Comparison of ENCODE assay signal across 8 cellular contexts in the genomic region with DNA sequence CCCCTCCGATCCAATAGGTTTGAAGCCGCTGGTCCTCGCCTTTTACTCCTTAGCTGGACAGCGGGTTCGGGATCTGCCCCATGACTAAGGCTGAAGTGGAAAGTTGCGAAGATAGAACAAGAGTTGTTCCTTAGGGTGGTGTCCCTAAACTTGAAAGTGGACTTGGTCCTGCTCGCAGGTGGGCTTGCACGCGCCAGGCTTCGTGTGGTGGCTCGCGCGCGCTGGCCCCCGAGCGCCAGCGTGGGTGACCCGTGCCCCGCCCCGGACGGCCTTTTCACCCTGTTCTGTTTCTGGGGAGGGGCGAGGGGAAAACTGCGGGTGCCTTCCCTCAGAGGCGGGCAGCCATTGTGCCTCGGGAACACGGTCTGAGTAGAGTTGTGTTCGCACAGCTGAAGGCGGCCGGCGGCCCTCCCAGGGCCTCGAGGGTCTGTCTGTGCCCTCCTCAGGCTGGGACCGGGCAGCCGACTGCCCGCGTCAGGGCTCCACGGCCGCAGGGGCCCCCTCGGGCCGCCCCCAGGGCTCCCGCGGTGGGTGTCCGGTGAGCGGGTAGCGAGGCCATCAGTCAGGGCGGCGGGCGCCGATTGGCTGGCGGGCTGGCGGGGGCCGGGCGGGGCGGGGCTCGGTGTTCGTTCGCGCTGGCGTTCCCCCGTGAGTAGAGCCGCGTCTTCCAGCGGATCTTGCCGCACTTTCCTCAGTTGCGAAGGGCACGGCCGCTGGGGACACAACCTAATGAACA. TPM values are rescaled to one million over a fixed set of nuclear protein-coding genes. Genes with fewer than 3 reads are reported as not detected.
A peak's percentile ranks its signal among the peaks of the same experiment; 100 is the strongest.
DNase-seq lines count a peak whose midpoint lies in the region; ATAC-seq and TF ChIP-seq lines count a peak whose summit lies in the region.

No MANE protein-coding gene starts in this region.

- CTCF ChIA-PET in SK-N-SH (lab: Yijun Ruan, JAX) = no interaction called here

- no peaks in the 10 kb centered on the region for H3K36me3 Mint-ChIP-seq in activated naive CD8-positive, alpha-beta T cell
- H3K36me3 Mint-ChIP-seq in glutamatergic neuron (ENCODE audit: unreplicated experiment) = no peaks in the 10 kb centered on the region

- no peak overlapping the region for H3K27ac ChIP-seq in DOHH2 (ENCODE audit: low read depth, low read length)
- H3K27ac ChIP-seq in KOPT-K1 (ENCODE audit: low read depth, low read length, poor library complexity, severe bottlenecking) = peak overlapping the region; percentile 75
- peak overlapping the region; percentile 63 to 64 for H3K27ac ChIP-seq in SK-N-SH (ENCODE audit: low read depth in 2 of 2, low read length in 1 of 2)
- peak overlapping the region; percentile 88 for H3K27ac ChIP-seq in osteoblast (ENCODE audit: low read depth, low read length)
- H3K27ac ChIP-seq in testis = peak overlapping the region; percentile 93 to 98

- POLR2A ChIA-PET in SK-N-SH (lab: Yijun Ruan, JAX) = no interaction called here

- TF ChIP-seq EP300 in SK-N-SH (IDR thresholded peaks at IDR 0.05; ENCODE audit: borderline replicate concordance in 1 of 2, low read depth in 1 of 2, low read length in 1 of 2) = no peak

- no peaks in the 10 kb centered on the region for H3K27me3 ChIP-seq in DOHH2 (ENCODE audit: control insufficient read depth, low read length)
- no peaks in the 10 kb centered on the region for H3K27me3 ChIP-seq in SK-N-SH (ENCODE audit: insufficient read depth)
- H3K27me3 ChIP-seq in osteoblast (ENCODE audit: insufficient read depth, low read length) = no peaks in the 10 kb centered on the region
- H3K27me3 ChIP-seq in testis = no peaks in the 10 kb centered on the region

- TF ChIP-seq RAD21 in SK-N-SH (IDR thresholded peaks at IDR 0.05; ENCODE audit: low read length) = no peak

- peak overlapping the region; percentile 67 for H3K9ac ChIP-seq in SK-N-SH

- peaks cover 73% of the 10 kb centered on the region for H3K4me1 Mint-ChIP-seq in activated naive CD8-positive, alpha-beta T cell (ENCODE audit: low read depth)
- H3K4me1 Mint-ChIP-seq in glutamatergic neuron (ENCODE audit: low read depth, unreplicated experiment) = peaks cover 34% of the 10 kb centered on the region

- H4K20me1 ChIP-seq in DOHH2 (ENCODE audit: control insufficient read depth, insufficient read depth, low read depth, low read length) = peaks cover 9% of the 10 kb centered on the region; the same call in 1 of the 2 replicates
- H4K20me1 ChIP-seq in SK-N-SH (ENCODE audit: insufficient read depth) = no peaks in the 10 kb centered on the region
- H4K20me1 ChIP-seq in osteoblast (ENCODE audit: insufficient read depth, low read length) = peaks cover 12% of the 10 kb centered on the region

- peak; percentile 30 for TF ChIP-seq POLR2A in testis (IDR thresholded peaks at IDR 0.05)

- ATAC-seq in GM21717 (IDR thresholded peaks at IDR 0.05; ENCODE audit: unreplicated experiment) = peak; percentile 55

- peaks cover 63% of the 10 kb centered on the region for H3K4me1 ChIP-seq in DOHH2 (ENCODE audit: control insufficient read depth, low read length)
- H3K4me1 ChIP-seq in SK-N-SH (ENCODE audit: control insufficient read depth in 1 of 2, insufficient read depth in 2 of 2, low read depth in 1 of 2, low read length in 1 of 2) = peaks cover 0 to 4% of the 10 kb centered on the region in 2 experiments; a peak in 2 of 4 replicates
- peaks cover 33% of the 10 kb centered on the region for H3K4me1 ChIP-seq in osteoblast (ENCODE audit: insufficient read depth, low read length)
- peaks cover 63% of the 10 kb centered on the region for H3K4me1 ChIP-seq in testis

- no peak for TF ChIP-seq CTCF in DOHH2 (IDR thresholded peaks at IDR 0.05; ENCODE audit: low read depth, low read length, poor library complexity, severe bottlenecking)
- TF ChIP-seq CTCF in SK-N-SH (IDR thresholded peaks at IDR 0.05) = no peak
- no peak for TF ChIP-seq CTCF in glutamatergic neuron (IDR thresholded peaks at IDR 0.05; ENCODE audit: partially characterized antibody, unreplicated experiment)
- no peak for TF ChIP-seq CTCF in osteoblast (IDR thresholded peaks at IDR 0.05; ENCODE audit: extremely low read depth, low read depth, low read length)
- TF ChIP-seq CTCF in testis (IDR thresholded peaks at IDR 0.05) = peak in 1 of 3 experiments; percentile 9

- H3K9me3 ChIP-seq in DOHH2 (ENCODE audit: control insufficient read depth, insufficient read depth, low read length) (no peaks in the 10 kb centered on the region), KOPT-K1 (ENCODE audit: insufficient read depth, low read length, poor library complexity, severe bottlenecking) (no peaks in the 10 kb centered on the region), SK-N-SH (no peaks in the 10 kb centered on the region), osteoblast (ENCODE audit: low read depth, low read length) (no peaks in the 10 kb centered on the region), testis (no peaks in the 10 kb centered on the region)

- H3K4me2 ChIP-seq in DOHH2 (ENCODE audit: low read length) = peak overlapping the region; percentile 87
- H3K4me2 ChIP-seq in SK-N-SH = peak overlapping the region; percentile 80
- peak overlapping the region; percentile 91 for H3K4me2 ChIP-seq in osteoblast (ENCODE audit: insufficient read depth, low read length)

- intact Hi-C loops in testis (cut with DNase I; ENCODE audit: low total_unique reads) = no loop called here

- H3K79me2 ChIP-seq in DOHH2 (ENCODE audit: control insufficient read depth, low read length) (peaks cover 79% of the 10 kb centered on the region), SK-N-SH (ENCODE audit: insufficient read depth) (peaks cover 92% of the 10 kb centered on the region), osteoblast (ENCODE audit: insufficient read depth, low read length) (peaks cover 90% of the 10 kb centered on the region)

- H2AFZ ChIP-seq in SK-N-SH (ENCODE audit: low read depth) (peak overlapping the region; percentile 82), osteoblast (ENCODE audit: low read length) (peak overlapping the region; percentile 90)

- peak overlapping the region; percentile 94 for H3K27ac Mint-ChIP-seq in activated naive CD8-positive, alpha-beta T cell
- H3K27ac Mint-ChIP-seq in glutamatergic neuron (ENCODE audit: unreplicated experiment) = peak overlapping the region; percentile 81

- H3F3A ChIP-seq in DOHH2 (ENCODE audit: control insufficient read depth, insufficient read depth) (peaks cover 17% of the 10 kb centered on the region), SK-N-SH (replicated peaks; ENCODE audit: insufficient read depth) (peaks cover 10% of the 10 kb centered on the region)

- H3K27me3 Mint-ChIP-seq in activated naive CD8-positive, alpha-beta T cell = no peaks in the 10 kb centered on the region
- H3K27me3 Mint-ChIP-seq in glutamatergic neuron (ENCODE audit: unreplicated experiment) = peaks cover 2% of the 10 kb centered on the region

- H3K4me3 ChIP-seq in DOHH2 (ENCODE audit: low read length) = peak overlapping the region; percentile 80
- peak overlapping the region; percentile 61 to 63 for H3K4me3 ChIP-seq in SK-N-SH (ENCODE audit: low read depth in 2 of 2, low read length in 1 of 2)
- peak overlapping the region; percentile 83 for H3K4me3 ChIP-seq in osteoblast (ENCODE audit: insufficient read depth, low read length)
- peak overlapping the region; percentile 67 to 85 for H3K4me3 ChIP-seq in testis

- WGBS in SK-N-SH (ENCODE audit: low lambda C conversion rate) = 15% methylated on average over 22 of the region's 66 CpGs
- WGBS in testis, 2 donors = 2 to 14% methylated on average over 6 to 47 of the region's 66 CpGs

- peak overlapping the region; percentile 89 for H3K4me3 Mint-ChIP-seq in activated naive CD8-positive, alpha-beta T cell
- H3K4me3 Mint-ChIP-seq in glutamatergic neuron (ENCODE audit: unreplicated experiment) = peak overlapping the region; percentile 89

- H3K9me2 ChIP-seq in DOHH2 (replicated peaks; ENCODE audit: control insufficient read depth, low read length) (no peaks in the 10 kb centered on the region), SK-N-SH (no peaks in the 10 kb centered on the region)

- no peaks in the 10 kb centered on the region for H3K9me3 Mint-ChIP-seq in activated naive CD8-positive, alpha-beta T cell (ENCODE audit: low read depth)
- peaks cover 2% of the 10 kb centered on the region for H3K9me3 Mint-ChIP-seq in glutamatergic neuron (ENCODE audit: unreplicated experiment)

- H3K36me3 ChIP-seq in DOHH2 (ENCODE audit: control insufficient read depth, low read length) (no peaks in the 10 kb centered on the region), KOPT-K1 (ENCODE audit: insufficient read depth, low read length) (no peaks in the 10 kb centered on the region), SK-N-SH (replicated peaks in 1 of 2; ENCODE audit: control insufficient read depth in 1 of 2, insufficient read depth in 2 of 2, low read length in 1 of 2) (no peaks in the 10 kb centered on the region), osteoblast (ENCODE audit: insufficient read depth, low read length) (no peaks in the 10 kb centered on the region), testis (ENCODE audit: low read depth, missing control alignments) (no peaks in the 10 kb centered on the region)

- DNase-seq in SK-N-SH (peak; percentile 95), glutamatergic neuron (peak; percentile 91), osteoblast (ENCODE audit: insufficient read length, low spot score, missing footprints) (peak; percentile 99), testis (peak; percentile 94)

TF ChIP-seq in SK-N-SH, 30 proteins besides CTCF, POLR2A, EP300 and RAD21 (continues in another document):
- TF ChIP-seq CHD2 (IDR thresholded peaks at IDR 0.05; ENCODE audit: low read length, partially characterized antibody) = no peak
- no peak for TF ChIP-seq RXRA (IDR thresholded peaks at IDR 0.05; ENCODE audit: borderline replicate concordance, low read depth)
- TF ChIP-seq RCOR1 (IDR thresholded peaks at IDR 0.05; ENCODE audit: low read length) = no peak
- TF ChIP-seq ZBTB33 (IDR thresholded peaks at IDR 0.05; ENCODE audit: borderline replicate concordance, low read depth) = no peak

RNA-seq across cellular contexts. Expression of gene RREB1, which starts 33.0 kb away (rescaled TPM):
- polyA plus RNA-seq in SK-N-SH (2012; rRNA removed) (1.5 and 2.0 TPM in 2 replicates), testis (ENCODE audit: insufficient read depth, low read depth, low replicate concordance) (30.0 TPM)
- polyA plus RNA-seq in SK-N-SH (2012; cell fraction: cytosol; rRNA removed) = 1.2 and 1.6 TPM in 2 replicates
- polyA plus RNA-seq in SK-N-SH (2012; cell fraction: nucleus; rRNA removed) = 7.5 and 8.0 TPM in 2 replicates
- total RNA-seq in glutamatergic neuron (ENCODE audit: unreplicated experiment) (3.4 TPM), osteoblast (25.9 and 29.3 TPM in 2 replicates), testis (10 to 100 TPM; 75.0 to 79.2 TPM)
